1 cellular context compared by ENCODE assay signal in genomic region chr11:117908261-117908895, GRCh38.
A peak's percentile ranks its signal among the peaks of the same experiment; 100 is the strongest.
TF ChIP-seq lines count a peak whose summit lies in the region.

No MANE protein-coding gene starts in this region.

TF ChIP-seq in K562, 482 proteins besides CTCF, POLR2A, EP300 and RAD21:
- 0 out of 2 replicates have a peak, but pooled peaks have one; percentile 26 for TF ChIP-seq JUND (IDR thresholded peaks at IDR 0.05; ENCODE audit: borderline replicate concordance, low read depth, low read length)
- TF ChIP-seq JUND (tag; IDR thresholded peaks at IDR 0.05; ENCODE audit: borderline replicate concordance, low read depth, low read length) = no peak; the same call in 2 of the 3 replicates
- no peak for TF ChIP-seq ASH1L (IDR thresholded peaks at IDR 0.05; ENCODE audit: borderline replicate concordance, low read depth, partially characterized antibody)
- TF ChIP-seq POLR2H (tag; IDR thresholded peaks at IDR 0.05; ENCODE audit: low read depth) = no peak
- no peak for TF ChIP-seq BRD4 (IDR thresholded peaks at IDR 0.05)
- no peak for TF ChIP-seq ZNF695 (CRISPR knock-in tag; IDR thresholded peaks at IDR 0.05)
- TF ChIP-seq CHD7 (IDR thresholded peaks at IDR 0.05; ENCODE audit: low read depth, low read length) = no peak
- TF ChIP-seq CHD2 (IDR thresholded peaks at IDR 0.05; ENCODE audit: low read depth, low read length) = no peak
- TF ChIP-seq JUN (IDR thresholded peaks at IDR 0.05; ENCODE audit: borderline replicate concordance, low read depth, low read length) = no peak
- TF ChIP-seq JUN (CRISPR knock-in tag; IDR thresholded peaks at IDR 0.05; ENCODE audit: borderline replicate concordance) = no peak
- TF ChIP-seq CREM (IDR thresholded peaks at IDR 0.05; ENCODE audit: low read depth) = 0 out of 2 replicates have a peak, but pooled peaks have one; percentile 18
- no peak for TF ChIP-seq NEUROD1 (IDR thresholded peaks at IDR 0.05; ENCODE audit: borderline replicate concordance, low read depth, low read length, partially characterized antibody)
- no peak for TF ChIP-seq ZNF717 (CRISPR knock-in tag; IDR thresholded peaks at IDR 0.05)
- TF ChIP-seq CEBPG (CRISPR knock-in tag; IDR thresholded peaks at IDR 0.05) = no peak
- no peak for TF ChIP-seq CEBPG (tag; conservative IDR thresholded peaks at IDR 0.05 in 1 of 2, IDR thresholded peaks at IDR 0.05 in 1 of 2)
- no peak for TF ChIP-seq ZNF609 (CRISPR knock-in tag; IDR thresholded peaks at IDR 0.05; ENCODE audit: borderline replicate concordance)
- TF ChIP-seq ZKSCAN1 (IDR thresholded peaks at IDR 0.05; ENCODE audit: low read depth, low read length) = no peak
- TF ChIP-seq TFAP4 (CRISPR knock-in tag; IDR thresholded peaks at IDR 0.05; ENCODE audit: borderline replicate concordance) = no peak
- 0 out of 2 replicates have a peak, but pooled peaks have one; percentile 9 for TF ChIP-seq ZFP91 (CRISPR knock-in tag; IDR thresholded peaks at IDR 0.05)
- no peak for TF ChIP-seq ARID4B (CRISPR knock-in tag; IDR thresholded peaks at IDR 0.05)
- TF ChIP-seq ZNF311 (CRISPR knock-in tag; IDR thresholded peaks at IDR 0.05) = no peak
- TF ChIP-seq HMG20A (CRISPR knock-in tag; conservative IDR thresholded peaks at IDR 0.05) = no peak
- no peak for TF ChIP-seq ZNF253 (CRISPR knock-in tag; conservative IDR thresholded peaks at IDR 0.05)
TF ChIP-seq in K562: peak in this region for 3.
